In genomic region chr7:78279035-78279434, GRCh38 we compare ENCODE assay signal across 15 cellular contexts.
A peak's percentile ranks its signal among the peaks of the same experiment; 100 is the strongest.
DNase-seq lines count a peak whose midpoint lies in the region; ATAC-seq, FAIRE-seq and TF ChIP-seq lines count a peak whose summit lies in the region.
"Had no signal": no experiment of that assay in that cellular context is flagged by ENCODE, and none has a peak within 500 bp of the region (broad histone marks: within the 10 kb centered on the region; RNA-seq: fewer than 3 reads in every experiment).

No MANE protein-coding gene starts in this region.

- POLR2A ChIA-PET in AG04450 (lab: Yijun Ruan, JAX) = interaction anchor here (0.5 kb wide), 1 partner anchor 54 kb away, joined by 3 read pairs; no protein-coding TSS in a partner anchor

- no peaks in the 10 kb centered on the region for H3K36me3 ChIP-seq in pancreas
- H3K36me3 ChIP-seq: BLaER1, prostate gland, thoracic aorta had no signal

- intact Hi-C loops in pancreas (cut with DNase I) = no loop called here

- in situ Hi-C loops in astrocyte of the spinal cord (cut with HindIII; ENCODE audit: low sequenced_read_pairs) = no loop called here

- H3K9me3 ChIP-seq in AG04450 (ENCODE audit: control insufficient read depth, insufficient read depth, low read length) = no peaks in the 10 kb centered on the region
- H3K9me3 ChIP-seq in pancreas = no peaks in the 10 kb centered on the region
- H3K9me3 ChIP-seq: BLaER1, prostate gland, thoracic aorta had no signal

- ATAC-seq in pancreas (no peak), GM21786 (IDR thresholded peaks at IDR 0.05; ENCODE audit: unreplicated experiment) (no peak)
- ATAC-seq: activated CD8-positive, alpha-beta T cell treated with anti-CD3 and anti-CD28 coated beads for 36 hours; T-helper 17 cell had no signal

- CTCF ChIA-PET in AG04450 (lab: Charles Lee) = no interaction called here

- H3K4me1 ChIP-seq in pancreas = no peaks in the 10 kb centered on the region
- H3K4me1 ChIP-seq: prostate gland had no signal

- TF ChIP-seq CTCF in AG04450 (IDR thresholded peaks at IDR 0.05; ENCODE audit: low read depth, low read length) (no peak), astrocyte of the spinal cord (IDR thresholded peaks at IDR 0.05; ENCODE audit: low read depth, low read length) (no peak), pancreas (IDR thresholded peaks at IDR 0.05) (no peak)

- DNase-seq in AG04450 (ENCODE audit: low read depth, low spot score) (peak; percentile 47), HT1080 (ENCODE audit: low read depth) (peak; percentile 78), astrocyte of the spinal cord (ENCODE audit: low read depth, low spot score) (peak; percentile 78), iris pigment epithelial cell (ENCODE audit: low read depth) (peak; percentile 83), NCI-H146 treated with DMSO at 0.1 percent for 48 hours (lab: John Stamatoyannopoulos, UW; ENCODE audit: unreplicated experiment) (no peak), pancreas (no peak), NCI-H774 (lab: John Stamatoyannopoulos, UW) (no peak)
- DNase-seq: activated CD8-positive, alpha-beta T cell treated with anti-CD3 and anti-CD28 coated beads for 36 hours; activated naive CD4-positive, alpha-beta T cell treated with anti-CD3 and anti-CD28 coated beads for 36 hours; NCI-H1436; T-helper 17 cell had no signal

- FAIRE-seq in pancreas (lab: Jason Lieb, UNC) = no peak

- no peaks in the 10 kb centered on the region for H3K27me3 ChIP-seq in AG04450 (ENCODE audit: control insufficient read depth, insufficient read depth, low read length)
- H3K27me3 ChIP-seq in pancreas = no peaks in the 10 kb centered on the region
- H3K27me3 ChIP-seq: BLaER1 had no signal

- H3K27ac ChIP-seq in AG04450 (ENCODE audit: low read depth, low read length) (no peak overlapping the region), pancreas (no peak overlapping the region)
- H3K27ac ChIP-seq: BLaER1, prostate gland, thoracic aorta had no signal

- WGBS in pancreas, 2 donors = 71 to 77% methylated on average over 4 of the region's 4 CpGs

- H3K4me3 ChIP-seq in AG04450 (ENCODE audit: low read depth, low read length) = no peak overlapping the region
- no peak overlapping the region for H3K4me3 ChIP-seq in astrocyte of the spinal cord (ENCODE audit: low read depth, low read length)
- no peak overlapping the region for H3K4me3 ChIP-seq in pancreas
- H3K4me3 ChIP-seq: BLaER1, prostate gland, thoracic aorta had no signal

Comparison
In these comparisons a context has a peak if more than half of its experiments do, and no peak if none do; other contexts are left out.
1. DNase-seq: peak in AG04450 (single experiment), HT1080 (single experiment), astrocyte of the spinal cord (single experiment) and iris pigment epithelial cell (single experiment); none in NCI-H146 treated with DMSO at 0.1 percent for 48 hours (single experiment), pancreas (0 of 6) and NCI-H774 (single experiment).